Comparison of ENCODE assay signal across 2 cellular contexts in the genomic region with DNA sequence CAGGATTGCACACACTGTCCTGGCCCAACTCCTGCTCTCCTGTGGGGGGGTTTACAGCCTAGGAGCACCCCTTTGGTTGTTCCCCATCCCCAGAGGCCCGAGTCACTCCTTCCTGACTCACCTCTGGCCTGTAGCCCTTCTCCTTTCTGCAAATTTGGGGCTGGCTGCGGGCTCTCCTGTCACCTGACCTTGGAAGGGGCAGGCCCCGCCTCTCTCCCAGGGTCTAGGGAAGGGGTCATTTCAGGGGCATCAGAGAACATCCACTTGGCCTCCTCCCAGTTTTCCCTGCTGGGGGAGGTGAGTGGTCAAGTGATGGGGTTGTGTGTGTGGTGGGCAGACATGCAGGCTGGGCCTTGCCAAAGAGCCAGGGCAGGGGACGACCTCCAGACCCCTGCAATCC.
A peak's percentile ranks its signal among the peaks of the same experiment; 100 is the strongest.
TF ChIP-seq lines count a peak whose summit lies in the region.

No MANE protein-coding gene starts in this region.

TF ChIP-seq in K562, 482 proteins besides CTCF, POLR2A, EP300 and RAD21:
- TF ChIP-seq ESRRA (IDR thresholded peaks at IDR 0.05; ENCODE audit: borderline replicate concordance, low read depth), result 0 out of 2 replicates have a peak, but pooled peaks have one; percentile 19
- TF ChIP-seq THRB (CRISPR knock-in tag; conservative IDR thresholded peaks at IDR 0.05), result no peak
- TF ChIP-seq ZNF217 (CRISPR knock-in tag; IDR thresholded peaks at IDR 0.05), result no peak
- 0 out of 2 replicates have a peak, but pooled peaks have one; percentile 23 for TF ChIP-seq USF2 (CRISPR knock-in tag; IDR thresholded peaks at IDR 0.05)

TF ChIP-seq in neural cell, 6 proteins besides CTCF, POLR2A, EP300 and RAD21:
- TF ChIP-seq TAF1 (IDR thresholded peaks at IDR 0.05; ENCODE audit: low read depth) (no peak), EZH2 (IDR thresholded peaks at IDR 0.05; ENCODE audit: borderline replicate concordance, insufficient read depth, low read length, poor library complexity, severe bottlenecking) (no peak), MXI1 (conservative IDR thresholded peaks at IDR 0.05; ENCODE audit: poor library complexity, severe bottlenecking) (no peak), POLR2AphosphoS5 (IDR thresholded peaks at IDR 0.05) (no peak), SMC3 (conservative IDR thresholded peaks at IDR 0.05; ENCODE audit: poor library complexity) (no peak)
- TF ChIP-seq, protein P1, sequence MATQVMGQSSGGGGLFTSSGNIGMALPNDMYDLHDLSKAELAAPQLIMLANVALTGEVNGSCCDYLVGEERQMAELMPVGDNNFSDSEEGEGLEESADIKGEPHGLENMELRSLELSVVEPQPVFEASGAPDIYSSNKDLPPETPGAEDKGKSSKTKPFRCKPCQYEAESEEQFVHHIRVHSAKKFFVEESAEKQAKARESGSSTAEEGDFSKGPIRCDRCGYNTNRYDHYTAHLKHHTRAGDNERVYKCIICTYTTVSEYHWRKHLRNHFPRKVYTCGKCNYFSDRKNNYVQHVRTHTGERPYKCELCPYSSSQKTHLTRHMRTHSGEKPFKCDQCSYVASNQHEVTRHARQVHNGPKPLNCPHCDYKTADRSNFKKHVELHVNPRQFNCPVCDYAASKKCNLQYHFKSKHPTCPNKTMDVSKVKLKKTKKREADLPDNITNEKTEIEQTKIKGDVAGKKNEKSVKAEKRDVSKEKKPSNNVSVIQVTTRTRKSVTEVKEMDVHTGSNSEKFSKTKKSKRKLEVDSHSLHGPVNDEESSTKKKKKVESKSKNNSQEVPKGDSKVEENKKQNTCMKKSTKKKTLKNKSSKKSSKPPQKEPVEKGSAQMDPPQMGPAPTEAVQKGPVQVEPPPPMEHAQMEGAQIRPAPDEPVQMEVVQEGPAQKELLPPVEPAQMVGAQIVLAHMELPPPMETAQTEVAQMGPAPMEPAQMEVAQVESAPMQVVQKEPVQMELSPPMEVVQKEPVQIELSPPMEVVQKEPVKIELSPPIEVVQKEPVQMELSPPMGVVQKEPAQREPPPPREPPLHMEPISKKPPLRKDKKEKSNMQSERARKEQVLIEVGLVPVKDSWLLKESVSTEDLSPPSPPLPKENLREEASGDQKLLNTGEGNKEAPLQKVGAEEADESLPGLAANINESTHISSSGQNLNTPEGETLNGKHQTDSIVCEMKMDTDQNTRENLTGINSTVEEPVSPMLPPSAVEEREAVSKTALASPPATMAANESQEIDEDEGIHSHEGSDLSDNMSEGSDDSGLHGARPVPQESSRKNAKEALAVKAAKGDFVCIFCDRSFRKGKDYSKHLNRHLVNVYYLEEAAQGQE (IDR thresholded peaks at IDR 0.05; ENCODE audit: borderline replicate concordance), result no peak
TF ChIP-seq in neural cell: peak in this region for 0.
